In the genomic region with DNA sequence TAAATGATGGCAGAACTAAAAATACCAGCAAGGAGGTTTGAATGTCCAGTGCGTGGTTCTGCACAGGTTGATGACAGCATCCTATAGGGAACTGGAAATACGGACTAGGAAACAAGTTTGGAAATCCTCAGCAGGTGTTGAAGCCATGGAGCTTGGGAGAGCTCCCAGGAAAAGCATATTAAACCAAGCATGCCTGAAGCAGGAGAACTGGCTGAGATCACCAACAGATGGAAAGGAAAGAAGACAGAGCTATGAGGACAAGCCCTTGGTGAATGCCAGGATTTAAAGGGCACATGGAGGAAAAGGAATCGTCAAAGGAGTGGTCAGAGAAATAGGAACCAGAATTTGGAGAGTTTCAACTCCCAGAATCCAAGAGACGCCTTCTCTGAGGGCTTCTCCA, we compare ENCODE assay signal across 23 cellular contexts.
"Had no signal": no experiment of that assay in that cellular context is flagged by ENCODE, and none has a peak within 500 bp of the region (broad histone marks: within the 10 kb centered on the region; RNA-seq: fewer than 3 reads in every experiment).

No MANE protein-coding gene starts in this region.

- H3K27me3 ChIP-seq: SJSA1 had no signal

- H3K9ac ChIP-seq: KMS-11 had no signal

- H3K4me3 ChIP-seq: K562, SJSA1, SK-N-MC had no signal

- DNase-seq: Kasumi-1, MV-4-11, NCI-H1048, NCI-H1105, NCI-H1417, NCI-H1436 treated with DMSO at 0.1 percent for 48 hours, NCI-H1694, NCI-H187 treated with DMSO at 0.1 percent for 48 hours, NCI-H2029 treated with DMSO at 0.1 percent for 48 hours, NCI-H2107, NCI-H2171, NCI-H226, NCI-H524, NCI-H69, NCI-H774, Right ventricle myocardium superior, RPMI8226, SIG-M5 had no signal

- H3K4me1 ChIP-seq: SJSA1 had no signal

- ATAC-seq: K562 had no signal

- H3K36me3 ChIP-seq: SJSA1 had no signal

- H3K4me2 ChIP-seq: KMS-11 had no signal

- H3K27ac ChIP-seq: HL-60, KMS-11, SJSA1, SK-N-MC had no signal
